1 cellular context compared by ENCODE assay signal in genomic region chr18:48932822-48933510, GRCh38.
TF ChIP-seq lines count a peak whose summit lies in the region.

No MANE protein-coding gene starts in this region.

TF ChIP-seq in HepG2, 621 proteins besides CTCF, POLR2A, EP300 and RAD21 (continued from another document):
- peak; percentile 44; the same call in 1 of the 2 replicates for TF ChIP-seq ZNF281 (CRISPR knock-in tag; IDR thresholded peaks at IDR 0.05; ENCODE audit: borderline replicate concordance)
